ENCODE assay signal across 9 cellular contexts in genomic region chr3:157499342-157499963, GRCh38. TPM values are rescaled to one million over a fixed set of nuclear protein-coding genes. Genes with fewer than 3 reads are reported as not detected.
DNase-seq lines count a peak whose midpoint lies in the region; ATAC-seq, FAIRE-seq and TF ChIP-seq lines count a peak whose summit lies in the region.
"Had no signal": no experiment of that assay in that cellular context is flagged by ENCODE, and none has a peak within 500 bp of the region (broad histone marks: within the 10 kb centered on the region; RNA-seq: fewer than 3 reads in every experiment).

No MANE protein-coding gene starts in this region.

- 0 out of 3 replicates have a peak, but pooled peaks cover 6% of the 10 kb centered on the region for H3K4me1 ChIP-seq in A549
- H3K4me1 ChIP-seq in endodermal cell (ENCODE audit: control insufficient read depth, insufficient read depth, low read length), result peaks cover 25% of the 10 kb centered on the region
- peaks cover 10% of the 10 kb centered on the region for H3K4me1 ChIP-seq in mucosa of descending colon (ENCODE audit: low read depth)

- no peak for TF ChIP-seq EP300 in A549 (IDR thresholded peaks at IDR 0.05)

- H3K27me3 Mint-ChIP-seq in endodermal cell (ENCODE audit: insufficient read depth), result peaks cover 2% of the 10 kb centered on the region

- TF ChIP-seq CTCF in A549 (IDR thresholded peaks at IDR 0.05) (no peak), endodermal cell (conservative IDR thresholded peaks at IDR 0.05) (peak; percentile 69), mucosa of descending colon (IDR thresholded peaks at IDR 0.05) (no peak)

- H3K4me3 ChIP-seq in A549 (peak overlapping the region; percentile 1; the same call in 1 of the 3 replicates), endodermal cell (ENCODE audit: low read length) (peak overlapping the region; percentile 76), mucosa of descending colon (no peak overlapping the region)

- CTCF ChIA-PET in A549 (lab: Yijun Ruan, JAX), result interaction anchor here (1.1 to 11.1 kb wide), 2 partner anchors 34 to 297 kb away, joined by 4 to 188 read pairs; no protein-coding TSS in a partner anchor

- peak overlapping the region; percentile 47 for H3K4me2 ChIP-seq in A549

- no peaks in the 10 kb centered on the region for H3K9me3 ChIP-seq in A549
- no peaks in the 10 kb centered on the region for H3K9me3 ChIP-seq in endodermal cell (ENCODE audit: control insufficient read depth, low read length)
- H3K9me3 ChIP-seq in mucosa of descending colon, result no peaks in the 10 kb centered on the region

- H3K27ac Mint-ChIP-seq in endodermal cell, result peak overlapping the region; percentile 98
- H3K27ac Mint-ChIP-seq: activated B cell treated with CpG ODN at 0.5 μM for 24 hours had no signal

- TF ChIP-seq RAD21 in A549 (conservative IDR thresholded peaks at IDR 0.05 in 1 of 2, IDR thresholded peaks at IDR 0.05 in 1 of 2), result no peak

- no peaks in the 10 kb centered on the region for H3K9me3 Mint-ChIP-seq in endodermal cell
- H3K9me3 Mint-ChIP-seq: activated B cell treated with CpG ODN at 0.5 μM for 24 hours had no signal

- H3K4me1 Mint-ChIP-seq in endodermal cell, result peaks cover 65% of the 10 kb centered on the region

- no peak for TF ChIP-seq POLR2A in A549 (IDR thresholded peaks at IDR 0.05; ENCODE audit: low read length)

- H3K36me3 Mint-ChIP-seq in endodermal cell (ENCODE audit: low read depth), result no peaks in the 10 kb centered on the region

- H3K9ac ChIP-seq in endodermal cell (ENCODE audit: extremely low read depth, low read length, poor library complexity, severe bottlenecking), result peak overlapping the region; percentile 77

- peak in 1 of 2 experiments; percentile 7 for DNase-seq in A549 (ENCODE audit: low read depth in 1 of 2, low spot score in 1 of 2)
- DNase-seq in M059J (ENCODE audit: low read depth), result peak; percentile 86
- peak; percentile 96 for DNase-seq in endodermal cell
- DNase-seq in mucosa of descending colon, result peak; percentile 58 to 72 (median 69)
- DNase-seq in DMS 273 treated with DMSO at 0.1 percent for 48 hours (lab: John Stamatoyannopoulos, UW), result no peak
- DNase-seq in cerebellar nuclear complex (lab: John Stamatoyannopoulos, UW), result no peak
- DNase-seq in H4 (ENCODE audit: low spot score), result no peak
- DNase-seq: activated B cell treated with CpG ODN at 0.5 μM for 24 hours had no signal

- H3K36me3 ChIP-seq in endodermal cell (ENCODE audit: control insufficient read depth, insufficient read depth, low read length) (no peaks in the 10 kb centered on the region), mucosa of descending colon (ENCODE audit: low read depth) (no peaks in the 10 kb centered on the region)

- FAIRE-seq in A549 (lab: Jason Lieb, UNC), result no peak

- H3K27me3 ChIP-seq in endodermal cell (ENCODE audit: control insufficient read depth, insufficient read depth, low read length, poor library complexity, severe bottlenecking), result no peaks in the 10 kb centered on the region

- POLR2A ChIA-PET in A549 (lab: Yijun Ruan, JAX), result no interaction called here

- ATAC-seq in A549, result peak; percentile 76 to 81
- peak; percentile 84 for ATAC-seq in mucosa of descending colon
- no peak for ATAC-seq in GM18858 (IDR thresholded peaks at IDR 0.05; ENCODE audit: unreplicated experiment)

- WGBS in A549 (ENCODE audit: missing lambda C conversion rate), result 41% methylated on average over 24 of the region's 24 CpGs
- WGBS in endodermal cell (ENCODE audit: insufficient coverage in 1 of 2, insufficient read length in 1 of 2), 2 experiments, result 4 to 5% methylated on average over 15 to 24 of the region's 24 CpGs

- H3K4me3 Mint-ChIP-seq in endodermal cell, result peak overlapping the region; percentile 63
- H3K4me3 Mint-ChIP-seq: activated B cell treated with CpG ODN at 0.5 μM for 24 hours had no signal

- intact Hi-C loops in mucosa of descending colon (cut with DNase I, micrococcal nuclease), result loop anchor here in 1 of 2 donors (10.0 kb wide), 1 partner anchor 295 kb away; no protein-coding TSS in a partner anchor

- H3K27ac ChIP-seq in A549 (peak overlapping the region in 1 of 2 experiments; percentile 28; a peak in 1 of 6 replicates), endodermal cell (ENCODE audit: low read depth, low read length) (peak overlapping the region; percentile 61)

TF ChIP-seq in A549, 52 proteins besides CTCF, POLR2A, EP300 and RAD21:
- no peak for TF ChIP-seq CEBPB (IDR thresholded peaks at IDR 0.05)
- TF ChIP-seq E2F6 (IDR thresholded peaks at IDR 0.05; ENCODE audit: borderline replicate concordance, low read depth), result 0 out of 2 replicates have a peak, but pooled peaks have one; percentile 26

RNA-seq across cellular contexts. Expression of gene VEPH1, which starts 3.8 kb away (rescaled TPM):
- 0.16 and 0.24 TPM in 2 replicates for polyA plus RNA-seq in A549 (2011; rRNA removed)
- 0.09 TPM in 1 of 2 replicates, not detected in the other for polyA plus RNA-seq in A549 (2012; cell fraction: cytosol; rRNA removed)
- polyA plus RNA-seq in A549 (2012; cell fraction: nucleus; rRNA removed), result 0.05 TPM in 1 of 2 replicates, not detected in the other
- polyA plus RNA-seq in A549 (2017; fragmentation: RNase III; extraction: RNeasy Plus Mini Kit Qiagen cat#74134 plus additional on column Dnase treatment), result 0.04 to 0.09 TPM in 2 of 3 replicates, not detected in the other
- polyA minus RNA-seq in A549 (2011; rRNA and poly(A)+ RNA removed), result 0.63 and 0.83 TPM in 2 replicates
- total RNA-seq in M059J (2014; rRNA removed; shearing (Covaris generic)), result 54.4 and 58.0 TPM in 2 replicates
- total RNA-seq in endodermal cell, result 10 to 100 TPM; 11.8 to 17.1 TPM
- 13.3 TPM for polyA plus RNA-seq in endodermal cell (2013, experiment 1 of 2)
- polyA plus RNA-seq in endodermal cell (2013, experiment 2 of 2), result 12.0 TPM
- total RNA-seq in mucosa of descending colon, result 1 to 10 TPM; 1.5 to 6.3 (median 4.8) TPM
- total RNA-seq in H4 (2014; rRNA removed; shearing (Covaris generic)), result 0.75 and 8.9 TPM in 2 replicates
- total RNA-seq: activated B cell treated with CpG ODN at 0.5 μM for 24 hours had no signal

Comparison
In these comparisons a context has a peak if more than half of its experiments do, and no peak if none do; other contexts are left out.
1. DNase-seq: peak in M059J (single experiment), endodermal cell (single experiment) and mucosa of descending colon (3 of 3); none in DMS 273 treated with DMSO at 0.1 percent for 48 hours (single experiment), cerebellar nuclear complex (0 of 2) and H4 (single experiment).